In genomic region chr12:123398918-123399617, GRCh38 we compare ENCODE assay signal across 12 cellular contexts. TPM values are rescaled to one million over a fixed set of nuclear protein-coding genes. Genes with fewer than 3 reads are reported as not detected.
DNase-seq lines count a peak whose midpoint lies in the region; ATAC-seq and TF ChIP-seq lines count a peak whose summit lies in the region.
"Had no signal": no experiment of that assay in that cellular context is flagged by ENCODE, and none has a peak within 500 bp of the region (broad histone marks: within the 10 kb centered on the region; RNA-seq: fewer than 3 reads in every experiment).

No MANE protein-coding gene starts in this region.

- no peaks in the 10 kb centered on the region for H3K27me3 ChIP-seq in left ventricle myocardium inferior (ENCODE audit: low read depth)
- H3K27me3 ChIP-seq in sigmoid colon = no peaks in the 10 kb centered on the region

- no peak for TF ChIP-seq CTCF in left ventricle myocardium inferior (IDR thresholded peaks at IDR 0.05; ENCODE audit: borderline replicate concordance)
- no peak for TF ChIP-seq CTCF in sigmoid colon (IDR thresholded peaks at IDR 0.05)

- H3K27ac ChIP-seq in angular gyrus (ENCODE audit: low read depth, low read length) (peak overlapping the region; percentile 87), left ventricle myocardium inferior (replicated peaks) (peak overlapping the region; percentile 74), sigmoid colon (peak overlapping the region; percentile 56 to 83 (median 68))

- H3K4me3 ChIP-seq in left ventricle myocardium inferior (peak overlapping the region; percentile 20), sigmoid colon (no peak overlapping the region)
- H3K4me3 ChIP-seq: lung had no signal

- 87 to 89% methylated on average over 14 of the region's 14 CpGs for WGBS in sigmoid colon, 2 donors

- TF ChIP-seq EP300 in sigmoid colon (IDR thresholded peaks at IDR 0.05) = no peak

- TF ChIP-seq POLR2A in sigmoid colon (IDR thresholded peaks at IDR 0.05) = no peak

- peak in 9 of 14 donors; percentile 38 to 60 (median 51) for DNase-seq in C1 segment of cervical spinal cord (lab: John Stamatoyannopoulos, UW)
- DNase-seq in left ventricle myocardium inferior = peak; percentile 30
- peak; percentile 66 for DNase-seq in sigmoid colon
- no peak for DNase-seq in activated naive CD4-positive, alpha-beta T cell treated with anti-CD3 and anti-CD28 coated beads, Interleukin-2, amount 50 U/mL, for 72 hours (ENCODE audit: low spot score in 2 of 2)
- no peak for DNase-seq in mucosa of gallbladder (ENCODE audit: low spot score)
- no peak for DNase-seq in NCI-H128 (lab: John Stamatoyannopoulos, UW; ENCODE audit: unreplicated experiment)
- DNase-seq in activated naive CD4-positive, alpha-beta T cell treated with Interleukin-2 at 50 U/mL for 16 hours = no peak
- DNase-seq: activated T-cell treated with anti-CD3 and anti-CD28 coated beads, Interleukin-2, amount 50 U/mL, for 48 hours; foreskin melanocyte had no signal

- intact Hi-C loops in left ventricle myocardium inferior (cut with micrococcal nuclease) (no loop called here), sigmoid colon (cut with DNase I) (no loop called here)

- ATAC-seq in activated naive CD4-positive, alpha-beta T cell treated with anti-CD3 and anti-CD28 coated beads, Interleukin-2, amount 50 U/mL, for 72 hours = no peak

- H3K4me1 ChIP-seq in left ventricle myocardium inferior (peaks cover 34% of the 10 kb centered on the region), sigmoid colon (peaks cover 0 to 32% (median 27%) of the 10 kb centered on the region in 4 donors)

- peaks cover 8 to 17% of the 10 kb centered on the region in 2 donors for H3K36me3 Mint-ChIP-seq in activated naive CD4-positive, alpha-beta T cell treated with anti-CD3 and anti-CD28 coated beads, Interleukin-2, amount 50 U/mL, for 72 hours

- H3K27ac Mint-ChIP-seq in activated naive CD4-positive, alpha-beta T cell treated with anti-CD3 and anti-CD28 coated beads, Interleukin-2, amount 50 U/mL, for 72 hours = peak overlapping the region in 1 of 2 donors; percentile 37
- H3K27ac Mint-ChIP-seq: B cell had no signal

- H3K9me3 ChIP-seq in left ventricle myocardium inferior (replicated peaks) (no peaks in the 10 kb centered on the region), sigmoid colon (no peaks in the 10 kb centered on the region)

- peaks cover 86% of the 10 kb centered on the region for H3K36me3 ChIP-seq in left ventricle myocardium inferior
- H3K36me3 ChIP-seq in sigmoid colon = peaks cover 27 to 76% (median 51%) of the 10 kb centered on the region in 4 donors

- no peaks in the 10 kb centered on the region for H3K9me3 Mint-ChIP-seq in activated naive CD4-positive, alpha-beta T cell treated with anti-CD3 and anti-CD28 coated beads, Interleukin-2, amount 50 U/mL, for 72 hours

RNA-seq across cellular contexts. Expression of gene KMT5A, which starts 15.1 kb away (rescaled TPM):
- total RNA-seq in left ventricle myocardium inferior = 28.5 TPM
- 10 to 100 TPM; 20.3 to 46.0 (median 24.0) TPM for total RNA-seq in sigmoid colon
- polyA plus RNA-seq in sigmoid colon = 10 to 100 TPM; 23.4 to 30.3 (median 30.0) TPM
- total RNA-seq in activated naive CD4-positive, alpha-beta T cell treated with anti-CD3 and anti-CD28 coated beads, Interleukin-2, amount 50 U/mL, for 72 hours = 10 to 100 TPM; 51.8 to 58.4 TPM
- total RNA-seq in mucosa of gallbladder = 39.7 TPM

RNA-seq across cellular contexts. Expression of gene SBNO1, which starts 34.4 kb away (rescaled TPM):
- total RNA-seq in left ventricle myocardium inferior (27.1 TPM), sigmoid colon (10 to 100 TPM; 20.2 to 23.4 (median 22.2) TPM), mucosa of gallbladder (29.7 TPM)
- polyA plus RNA-seq in sigmoid colon = 1 to 10 TPM; 3.0 to 8.8 (median 4.9) TPM
- 10 to 100 TPM; 58.4 to 88.6 TPM for total RNA-seq in activated naive CD4-positive, alpha-beta T cell treated with anti-CD3 and anti-CD28 coated beads, Interleukin-2, amount 50 U/mL, for 72 hours

RNA-seq across cellular contexts. Expression of gene RILPL2, which starts 37.4 kb away (rescaled TPM):
- total RNA-seq in left ventricle myocardium inferior (2.2 TPM), sigmoid colon (1 to 10 TPM; 4.3 to 6.4 (median 5.5) TPM), mucosa of gallbladder (6.2 TPM)
- polyA plus RNA-seq in sigmoid colon = 1 to 10 TPM; 1.6 to 6.5 (median 6.0) TPM
- 10 to 100 TPM in 1 of 2 donors, 1 to 10 TPM in 1; 8.6 to 11.2 TPM for total RNA-seq in activated naive CD4-positive, alpha-beta T cell treated with anti-CD3 and anti-CD28 coated beads, Interleukin-2, amount 50 U/mL, for 72 hours

RNA-seq across cellular contexts. Expression of gene SNRNP35, which starts 58.9 kb away (rescaled TPM):
- total RNA-seq in left ventricle myocardium inferior (23.0 TPM), sigmoid colon (10 to 100 TPM; 11.0 to 21.6 (median 15.2) TPM), mucosa of gallbladder (22.0 TPM)
- 10 to 100 TPM; 19.8 to 32.3 (median 26.4) TPM for polyA plus RNA-seq in sigmoid colon
- total RNA-seq in activated naive CD4-positive, alpha-beta T cell treated with anti-CD3 and anti-CD28 coated beads, Interleukin-2, amount 50 U/mL, for 72 hours = 10 to 100 TPM; 20.9 to 26.4 TPM

Comparison
In these comparisons a context has a peak if more than half of its experiments do, and no peak if none do; other contexts are left out.
1. DNase-seq: peak in C1 segment of cervical spinal cord (9 of 14), left ventricle myocardium inferior (single experiment) and sigmoid colon (single experiment); none in activated naive CD4-positive, alpha-beta T cell treated with anti-CD3 and anti-CD28 coated beads, Interleukin-2, amount 50 U/mL, for 72 hours (0 of 2), mucosa of gallbladder (single experiment), NCI-H128 (single experiment) and activated naive CD4-positive, alpha-beta T cell treated with Interleukin-2 at 50 U/mL for 16 hours (single experiment).
2. Peak in every context shown above with its lines, with median percentiles within 50 percentile points of each other: H3K27ac ChIP-seq.